Comparison of ENCODE assay signal across 8 cellular contexts in the genomic region with DNA sequence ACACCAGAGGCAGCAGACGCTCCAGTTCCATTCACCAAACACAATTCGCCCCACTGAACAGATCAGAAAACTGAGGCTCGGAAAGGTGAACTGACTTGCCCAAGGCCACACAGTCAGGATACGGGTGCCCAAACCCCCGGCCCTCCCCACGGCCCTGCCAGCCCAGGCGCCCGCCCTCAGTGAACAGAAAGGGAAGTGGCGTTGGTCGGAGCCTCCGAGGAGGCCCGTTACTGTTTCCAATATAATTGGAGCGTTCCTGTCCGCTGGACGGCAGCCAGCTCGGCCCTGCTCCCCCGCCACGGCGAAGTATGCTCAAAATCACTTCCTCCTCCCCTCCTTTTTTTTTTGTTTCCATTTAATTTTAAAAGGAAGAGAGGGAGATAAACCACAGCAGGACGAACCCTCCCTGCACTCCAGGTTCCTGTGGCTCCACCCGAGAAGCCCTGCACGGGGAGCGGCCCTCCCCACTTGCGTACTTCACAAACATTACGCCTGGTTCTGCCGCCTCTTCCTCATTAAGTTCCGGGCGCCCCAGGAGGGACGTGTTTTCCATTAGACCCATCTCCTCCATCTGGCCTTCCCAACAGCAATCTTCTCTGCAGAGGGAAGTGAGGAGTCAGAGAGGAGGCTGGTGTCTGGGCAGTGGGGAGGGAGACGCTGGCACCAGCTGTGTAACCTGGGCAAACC.
DNase-seq lines count a peak whose midpoint lies in the region; ATAC-seq and TF ChIP-seq lines count a peak whose summit lies in the region.

No MANE protein-coding gene starts in this region.

- no peak for TF ChIP-seq CTCF in Peyer's patch (IDR thresholded peaks at IDR 0.05)
- no peak for TF ChIP-seq CTCF in esophagus squamous epithelium (IDR thresholded peaks at IDR 0.05)
- no peak for TF ChIP-seq CTCF in neutrophil (IDR thresholded peaks at IDR 0.05)

- 20 to 54% methylated on average over 6 to 28 of the region's 30 CpGs for WGBS in esophagus squamous epithelium, 2 donors

- intact Hi-C loops in esophagus squamous epithelium (cut with DNase I): no loop called here

- peak; percentile 82 for DNase-seq in HT-29 (ENCODE audit: low spot score)
- DNase-seq in Peyer's patch: peak in 2 of 3 donors; percentile 68 to 74
- DNase-seq in esophagus squamous epithelium (lab: John Stamatoyannopoulos, UW): peak; percentile 25
- no peak for DNase-seq in HCEC 1CT
- DNase-seq in activated T-cell treated with anti-CD3 and anti-CD28 coated beads, Interleukin-2, amount 50 U/mL, for 1 hour: no peak
- no peak for DNase-seq in pons (ENCODE audit: low spot score)

- H3K27ac ChIP-seq in Peyer's patch (peak overlapping the region; percentile 38 to 78 (median 58)), esophagus squamous epithelium (peak overlapping the region; percentile 58 to 86 (median 82)), neutrophil (peak overlapping the region; percentile 77)

- no peak for ATAC-seq in HG03565 (IDR thresholded peaks at IDR 0.05; ENCODE audit: unreplicated experiment)

- H3K36me3 ChIP-seq in Peyer's patch (no peaks in the 10 kb centered on the region), esophagus squamous epithelium (peaks cover 0 to 3% (median 0%) of the 10 kb centered on the region in 3 donors), neutrophil (no peaks in the 10 kb centered on the region)

- TF ChIP-seq POLR2A in Peyer's patch (IDR thresholded peaks at IDR 0.05): peak in 1 of 2 donors; percentile 19
- peak in 1 of 4 donors; percentile 30 for TF ChIP-seq POLR2A in esophagus squamous epithelium (IDR thresholded peaks at IDR 0.05)

- no peaks in the 10 kb centered on the region for H3K27me3 ChIP-seq in Peyer's patch
- H3K27me3 ChIP-seq in esophagus squamous epithelium: no peaks in the 10 kb centered on the region
- H3K27me3 ChIP-seq in neutrophil: no peaks in the 10 kb centered on the region

- H3K9me3 ChIP-seq in Peyer's patch (no peaks in the 10 kb centered on the region), esophagus squamous epithelium (no peaks in the 10 kb centered on the region), neutrophil (no peaks in the 10 kb centered on the region)

- peaks cover 0 to 71% (median 0%) of the 10 kb centered on the region in 4 donors for H3K4me1 ChIP-seq in Peyer's patch
- peaks cover 45 to 98% (median 53%) of the 10 kb centered on the region in 3 donors for H3K4me1 ChIP-seq in esophagus squamous epithelium
- peaks cover 7 to 16% of the 10 kb centered on the region in 2 experiments for H3K4me1 ChIP-seq in neutrophil (ENCODE audit: control insufficient read depth in 1 of 2, insufficient read depth in 1 of 2, low read depth in 1 of 2, low read length in 1 of 2)

- H3K4me3 ChIP-seq in Peyer's patch (no peak overlapping the region), esophagus squamous epithelium (peak overlapping the region in 2 of 4 donors; percentile 4 to 36), neutrophil (ENCODE audit: low read depth in 1 of 2, low read length in 1 of 2) (peak overlapping the region; percentile 57 to 60)

Comparison
In these comparisons a context has a peak if more than half of its experiments do, and no peak if none do; other contexts are left out.
1. DNase-seq: peak in HT-29 (single experiment), Peyer's patch (2 of 3) and esophagus squamous epithelium (single experiment); none in HCEC 1CT (single experiment), activated T-cell treated with anti-CD3 and anti-CD28 coated beads, Interleukin-2, amount 50 U/mL, for 1 hour (single experiment) and pons (single experiment).
2. H3K4me3 ChIP-seq: peak in neutrophil (2 of 2); none in Peyer's patch (0 of 4).
3. Peak in every context shown above with its lines, with median percentiles within 50 percentile points of each other: H3K27ac ChIP-seq.